ENCODE assay signal across 2 cellular contexts in genomic region chr11:126169291-126169690, GRCh38.
TF ChIP-seq lines count a peak whose summit lies in the region.

No MANE protein-coding gene starts in this region.

TF ChIP-seq in GM23338, 12 proteins besides CTCF, POLR2A, EP300 and RAD21:
- no peak for TF ChIP-seq EZH2phosphoT487 (IDR thresholded peaks at IDR 0.05; ENCODE audit: unreplicated experiment)
- no peak for TF ChIP-seq REST (IDR thresholded peaks at IDR 0.05; ENCODE audit: unreplicated experiment)
- TF ChIP-seq, protein P1, sequence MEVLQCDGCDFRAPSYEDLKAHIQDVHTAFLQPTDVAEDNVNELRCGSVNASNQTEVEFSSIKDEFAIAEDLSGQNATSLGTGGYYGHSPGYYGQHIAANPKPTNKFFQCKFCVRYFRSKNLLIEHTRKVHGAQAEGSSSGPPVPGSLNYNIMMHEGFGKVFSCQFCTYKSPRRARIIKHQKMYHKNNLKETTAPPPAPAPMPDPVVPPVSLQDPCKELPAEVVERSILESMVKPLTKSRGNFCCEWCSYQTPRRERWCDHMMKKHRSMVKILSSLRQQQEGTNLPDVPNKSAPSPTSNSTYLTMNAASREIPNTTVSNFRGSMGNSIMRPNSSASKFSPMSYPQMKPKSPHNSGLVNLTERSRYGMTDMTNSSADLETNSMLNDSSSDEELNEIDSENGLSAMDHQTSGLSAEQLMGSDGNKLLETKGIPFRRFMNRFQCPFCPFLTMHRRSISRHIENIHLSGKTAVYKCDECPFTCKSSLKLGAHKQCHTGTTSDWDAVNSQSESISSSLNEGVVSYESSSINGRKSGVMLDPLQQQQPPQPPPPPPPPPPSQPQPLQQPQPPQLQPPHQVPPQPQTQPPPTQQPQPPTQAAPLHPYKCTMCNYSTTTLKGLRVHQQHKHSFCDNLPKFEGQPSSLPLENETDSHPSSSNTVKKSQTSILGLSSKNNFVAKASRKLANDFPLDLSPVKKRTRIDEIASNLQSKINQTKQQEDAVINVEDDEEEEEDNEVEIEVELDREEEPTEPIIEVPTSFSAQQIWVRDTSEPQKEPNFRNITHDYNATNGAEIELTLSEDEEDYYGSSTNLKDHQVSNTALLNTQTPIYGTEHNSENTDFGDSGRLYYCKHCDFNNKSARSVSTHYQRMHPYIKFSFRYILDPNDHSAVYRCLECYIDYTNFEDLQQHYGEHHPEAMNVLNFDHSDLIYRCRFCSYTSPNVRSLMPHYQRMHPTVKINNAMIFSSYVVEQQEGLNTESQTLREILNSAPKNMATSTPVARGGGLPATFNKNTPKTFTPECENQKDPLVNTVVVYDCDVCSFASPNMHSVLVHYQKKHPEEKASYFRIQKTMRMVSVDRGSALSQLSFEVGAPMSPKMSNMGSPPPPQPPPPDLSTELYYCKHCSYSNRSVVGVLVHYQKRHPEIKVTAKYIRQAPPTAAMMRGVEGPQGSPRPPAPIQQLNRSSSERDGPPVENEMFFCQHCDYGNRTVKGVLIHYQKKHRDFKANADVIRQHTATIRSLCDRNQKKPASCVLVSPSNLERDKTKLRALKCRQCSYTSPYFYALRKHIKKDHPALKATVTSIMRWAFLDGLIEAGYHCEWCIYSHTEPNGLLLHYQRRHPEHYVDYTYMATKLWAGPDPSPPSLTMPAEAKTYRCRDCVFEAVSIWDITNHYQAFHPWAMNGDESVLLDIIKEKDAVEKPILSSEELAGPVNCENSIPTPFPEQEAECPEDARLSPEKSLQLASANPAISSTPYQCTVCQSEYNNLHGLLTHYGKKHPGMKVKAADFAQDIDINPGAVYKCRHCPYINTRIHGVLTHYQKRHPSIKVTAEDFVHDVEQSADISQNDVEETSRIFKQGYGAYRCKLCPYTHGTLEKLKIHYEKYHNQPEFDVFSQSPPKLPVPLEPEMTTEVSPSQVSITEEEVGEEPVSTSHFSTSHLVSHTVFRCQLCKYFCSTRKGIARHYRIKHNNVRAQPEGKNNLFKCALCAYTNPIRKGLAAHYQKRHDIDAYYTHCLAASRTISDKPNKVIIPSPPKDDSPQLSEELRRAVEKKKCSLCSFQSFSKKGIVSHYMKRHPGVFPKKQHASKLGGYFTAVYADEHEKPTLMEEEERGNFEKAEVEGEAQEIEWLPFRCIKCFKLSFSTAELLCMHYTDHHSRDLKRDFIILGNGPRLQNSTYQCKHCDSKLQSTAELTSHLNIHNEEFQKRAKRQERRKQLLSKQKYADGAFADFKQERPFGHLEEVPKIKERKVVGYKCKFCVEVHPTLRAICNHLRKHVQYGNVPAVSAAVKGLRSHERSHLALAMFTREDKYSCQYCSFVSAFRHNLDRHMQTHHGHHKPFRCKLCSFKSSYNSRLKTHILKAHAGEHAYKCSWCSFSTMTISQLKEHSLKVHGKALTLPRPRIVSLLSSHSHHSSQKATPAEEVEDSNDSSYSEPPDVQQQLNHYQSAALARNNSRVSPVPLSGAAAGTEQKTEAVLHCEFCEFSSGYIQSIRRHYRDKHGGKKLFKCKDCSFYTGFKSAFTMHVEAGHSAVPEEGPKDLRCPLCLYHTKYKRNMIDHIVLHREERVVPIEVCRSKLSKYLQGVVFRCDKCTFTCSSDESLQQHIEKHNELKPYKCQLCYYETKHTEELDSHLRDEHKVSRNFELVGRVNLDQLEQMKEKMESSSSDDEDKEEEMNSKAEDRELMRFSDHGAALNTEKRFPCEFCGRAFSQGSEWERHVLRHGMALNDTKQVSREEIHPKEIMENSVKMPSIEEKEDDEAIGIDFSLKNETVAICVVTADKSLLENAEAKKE (CRISPR knock-in tag; IDR thresholded peaks at IDR 0.05), result no peak
- TF ChIP-seq, protein P2, sequence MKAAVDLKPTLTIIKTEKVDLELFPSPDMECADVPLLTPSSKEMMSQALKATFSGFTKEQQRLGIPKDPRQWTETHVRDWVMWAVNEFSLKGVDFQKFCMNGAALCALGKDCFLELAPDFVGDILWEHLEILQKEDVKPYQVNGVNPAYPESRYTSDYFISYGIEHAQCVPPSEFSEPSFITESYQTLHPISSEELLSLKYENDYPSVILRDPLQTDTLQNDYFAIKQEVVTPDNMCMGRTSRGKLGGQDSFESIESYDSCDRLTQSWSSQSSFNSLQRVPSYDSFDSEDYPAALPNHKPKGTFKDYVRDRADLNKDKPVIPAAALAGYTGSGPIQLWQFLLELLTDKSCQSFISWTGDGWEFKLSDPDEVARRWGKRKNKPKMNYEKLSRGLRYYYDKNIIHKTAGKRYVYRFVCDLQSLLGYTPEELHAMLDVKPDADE (IDR thresholded peaks at IDR 0.05), result no peak
- TF ChIP-seq STAT1 (IDR thresholded peaks at IDR 0.05; ENCODE audit: unreplicated experiment), result no peak
- no peak for TF ChIP-seq ZNF114 (CRISPR knock-in tag; IDR thresholded peaks at IDR 0.05)
- TF ChIP-seq POLR2AphosphoS5 (IDR thresholded peaks at IDR 0.05; ENCODE audit: low read depth), result no peak
- TF ChIP-seq CREB1 (CRISPR knock-in tag; IDR thresholded peaks at IDR 0.05; ENCODE audit: low read depth), result no peak
- no peak for TF ChIP-seq JUNB (IDR thresholded peaks at IDR 0.05; ENCODE audit: unreplicated experiment)
- TF ChIP-seq EZH2 (IDR thresholded peaks at IDR 0.05; ENCODE audit: low read depth, unreplicated experiment), result no peak
- TF ChIP-seq NANOG (IDR thresholded peaks at IDR 0.05; ENCODE audit: borderline replicate concordance), result no peak
- TF ChIP-seq ZNF331 (CRISPR knock-in tag; IDR thresholded peaks at IDR 0.05; ENCODE audit: low read depth), result no peak
TF ChIP-seq in GM23338: peak in this region for 0.

TF ChIP-seq in H1, 55 proteins besides CTCF, POLR2A, EP300 and RAD21:
- no peak for TF ChIP-seq SRF (IDR thresholded peaks at IDR 0.05; ENCODE audit: low read depth, low read length)
- TF ChIP-seq TAF1 (IDR thresholded peaks at IDR 0.05; ENCODE audit: low read depth, low read length), result no peak
- no peak for TF ChIP-seq HDAC2 (IDR thresholded peaks at IDR 0.05; ENCODE audit: borderline replicate concordance in 1 of 2, low read depth in 2 of 2, low read length in 2 of 2)
- no peak for TF ChIP-seq RBBP5 (IDR thresholded peaks at IDR 0.05; ENCODE audit: borderline replicate concordance, low read depth, low read length)
- TF ChIP-seq GTF2F1 (IDR thresholded peaks at IDR 0.05; ENCODE audit: borderline replicate concordance, low read depth, low read length), result no peak
